In the genomic region with DNA sequence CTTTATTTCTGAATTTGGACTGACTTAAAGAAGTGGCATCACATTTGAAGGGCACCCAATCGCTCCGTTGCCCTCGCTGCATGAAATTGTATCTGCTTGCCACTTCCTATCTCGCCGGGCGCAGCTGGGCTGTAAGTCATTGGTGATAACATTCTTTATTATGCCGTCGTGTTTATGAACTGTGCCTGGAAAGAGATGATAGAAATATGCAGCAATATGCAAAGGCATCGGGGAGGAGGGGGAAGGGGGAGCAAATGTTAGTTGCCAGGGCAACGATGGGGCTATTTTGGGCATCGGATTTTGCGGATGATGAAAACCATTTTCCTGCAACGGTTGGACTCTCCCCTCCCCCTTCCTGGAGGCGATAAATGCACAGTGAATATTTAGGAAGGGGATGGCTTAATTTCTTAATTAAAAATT, we compare ENCODE assay signal across 7 cellular contexts.
A peak's percentile ranks its signal among the peaks of the same experiment; 100 is the strongest.
DNase-seq lines count a peak whose midpoint lies in the region; ATAC-seq, FAIRE-seq and TF ChIP-seq lines count a peak whose summit lies in the region.

No MANE protein-coding gene starts in this region.

- no peaks in the 10 kb centered on the region for H3K9me3 ChIP-seq in heart left ventricle
- no peaks in the 10 kb centered on the region for H3K9me3 ChIP-seq in spleen

- TF ChIP-seq CTCF in activated B cell treated with CpG ODN at 0.5 μM for 24 hours (IDR thresholded peaks at IDR 0.05) (no peak), heart left ventricle (IDR thresholded peaks at IDR 0.05) (no peak), spleen (IDR thresholded peaks at IDR 0.05 in 8 of 11, conservative IDR thresholded peaks at IDR 0.05 in 3 of 11) (no peak)

- H3K4me3 ChIP-seq in heart left ventricle (peak overlapping the region in 9 of 12 donors; percentile 9 to 44 (median 30)), spleen (peak overlapping the region in 1 of 8 donors; percentile 49)

- H3K9me3 Mint-ChIP-seq in activated B cell treated with CpG ODN at 0.5 μM for 24 hours = no peaks in the 10 kb centered on the region

- H3K27ac ChIP-seq in heart left ventricle = no peak overlapping the region
- no peak overlapping the region for H3K27ac ChIP-seq in spleen

- intact Hi-C loops in activated B cell treated with CpG ODN at 0.5 μM for 24 hours (cut with micrococcal nuclease) (no loop called here), heart left ventricle (cut with DNase I) (no loop called here), spleen (cut with DNase I; ENCODE audit: low total_unique reads) (no loop called here)

- POLR2A ChIA-PET in activated B cell treated with CpG ODN at 0.5 μM for 24 hours (lab: Charles Lee) = interaction anchor here (1.2 kb wide), 1 partner anchor 387 kb away, joined by 4 read pairs; the partner anchor contains the start of gene TNRC6C

- CTCF ChIA-PET in activated B cell treated with CpG ODN at 0.5 μM for 24 hours (lab: Charles Lee) = no interaction called here

- no peak for ATAC-seq in activated B cell treated with CpG ODN at 0.5 μM for 24 hours (ENCODE audit: low read depth)
- peak in 3 of 4 donors; percentile 22 to 47 (median 28) for ATAC-seq in heart left ventricle

- no peaks in the 10 kb centered on the region for H3K36me3 ChIP-seq in heart left ventricle
- no peaks in the 10 kb centered on the region for H3K36me3 ChIP-seq in spleen

- H3K36me3 Mint-ChIP-seq in activated B cell treated with CpG ODN at 0.5 μM for 24 hours (ENCODE audit: low read depth) = no peaks in the 10 kb centered on the region

- WGBS in heart left ventricle, 4 donors = 0 to 5% (median 1%) methylated on average over 14 of the region's 14 CpGs
- whole genome bisulfite sequencing in spleen, 5 donors = 1 to 3% (median 1%) methylated on average over 14 of the region's 14 CpGs

- no peak for TF ChIP-seq POLR2A in heart left ventricle (IDR thresholded peaks at IDR 0.05)
- no peak for TF ChIP-seq POLR2A in spleen (IDR thresholded peaks at IDR 0.05)
- TF ChIP-seq POLR2A in GM12892 (IDR thresholded peaks at IDR 0.05; ENCODE audit: low read depth, low read length) = no peak

- FAIRE-seq in GM12892 (lab: Jason Lieb, UNC) = no peak

- peaks cover 39% of the 10 kb centered on the region for H3K27me3 Mint-ChIP-seq in activated B cell treated with CpG ODN at 0.5 μM for 24 hours

- DNase-seq in Kasumi-1 (lab: John Stamatoyannopoulos, UW) = peak; percentile 37 to 52
- no peak for DNase-seq in activated B cell treated with CpG ODN at 0.5 μM for 24 hours
- DNase-seq in heart left ventricle = no peak
- DNase-seq in spleen = peak; percentile 72
- no peak for DNase-seq in activated CD4-positive, CD25-positive, alpha-beta regulatory T cell treated with anti-CD3 and anti-CD28 coated beads, Interleukin-2, amount 50 U/mL, for 72 hours
- DNase-seq in GM12892 (ENCODE audit: insufficient read length) = no peak
- DNase-seq in NCI-H2029 (lab: John Stamatoyannopoulos, UW) = no peak

- peaks cover 21% of the 10 kb centered on the region for H3K4me1 Mint-ChIP-seq in activated B cell treated with CpG ODN at 0.5 μM for 24 hours

- H3K4me1 ChIP-seq in heart left ventricle (peaks cover 0 to 24% (median 13%) of the 10 kb centered on the region in 12 donors), spleen (peaks cover 10 to 24% (median 15%) of the 10 kb centered on the region in 6 donors)

- H3K27me3 ChIP-seq in heart left ventricle (peaks cover 0 to 20% (median 0%) of the 10 kb centered on the region in 9 donors), spleen (replicated peaks in 1 of 7) (peaks cover 0 to 58% (median 31%) of the 10 kb centered on the region in 7 donors)

- H3K27ac Mint-ChIP-seq in activated B cell treated with CpG ODN at 0.5 μM for 24 hours = no peak overlapping the region

- H3K4me3 Mint-ChIP-seq in activated B cell treated with CpG ODN at 0.5 μM for 24 hours = peak overlapping the region; percentile 46

Comparison
In these comparisons a context has a peak if more than half of its experiments do, and no peak if none do; other contexts are left out.
1. DNase-seq: peak in Kasumi-1 (2 of 2) and spleen (single experiment); none in activated B cell treated with CpG ODN at 0.5 μM for 24 hours (single experiment), heart left ventricle (0 of 5), activated CD4-positive, CD25-positive, alpha-beta regulatory T cell treated with anti-CD3 and anti-CD28 coated beads, Interleukin-2, amount 50 U/mL, for 72 hours (single experiment), GM12892 (single experiment) and NCI-H2029 (single experiment).